1 cellular context compared by ENCODE assay signal in the genomic region with DNA sequence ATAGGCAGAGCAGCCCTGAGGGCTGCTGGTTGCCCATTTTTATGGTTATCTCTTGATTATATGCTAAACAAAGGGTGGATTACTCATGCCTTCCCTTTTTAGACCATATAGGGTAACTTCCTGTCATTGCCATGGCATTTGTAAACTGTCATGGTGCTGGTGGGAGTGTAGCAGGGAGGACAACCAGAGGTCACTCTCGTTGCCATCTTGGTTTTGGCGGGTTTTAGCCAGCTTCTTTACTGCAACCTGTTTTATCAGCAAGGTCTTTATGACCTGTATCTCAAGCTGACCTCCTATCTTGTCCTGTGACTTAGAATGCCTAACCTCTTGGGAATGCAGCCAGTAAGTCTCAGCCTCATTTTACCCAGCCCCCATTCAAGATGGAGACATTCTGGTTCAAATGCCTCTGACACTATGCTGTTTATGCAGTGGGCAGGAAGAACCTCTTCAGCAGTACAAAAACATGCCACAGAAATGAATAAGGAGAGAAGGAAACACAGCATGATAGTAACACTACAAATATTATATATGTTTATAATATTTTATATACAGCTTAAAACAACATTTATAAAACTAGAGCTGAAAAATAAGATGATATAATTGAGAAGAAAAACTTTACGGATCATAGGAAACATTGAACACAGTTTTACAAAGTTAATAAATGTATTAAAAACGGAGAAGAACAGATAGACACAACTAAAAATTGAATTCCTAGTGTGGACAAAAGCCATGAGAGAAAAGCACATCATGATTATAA.
A peak's percentile ranks its signal among the peaks of the same experiment; 100 is the strongest.
TF ChIP-seq lines count a peak whose summit lies in the region.

No MANE protein-coding gene starts in this region.

TF ChIP-seq in K562, 482 proteins besides CTCF, POLR2A, EP300 and RAD21 (continued from another document):
- TF ChIP-seq, protein P1, sequence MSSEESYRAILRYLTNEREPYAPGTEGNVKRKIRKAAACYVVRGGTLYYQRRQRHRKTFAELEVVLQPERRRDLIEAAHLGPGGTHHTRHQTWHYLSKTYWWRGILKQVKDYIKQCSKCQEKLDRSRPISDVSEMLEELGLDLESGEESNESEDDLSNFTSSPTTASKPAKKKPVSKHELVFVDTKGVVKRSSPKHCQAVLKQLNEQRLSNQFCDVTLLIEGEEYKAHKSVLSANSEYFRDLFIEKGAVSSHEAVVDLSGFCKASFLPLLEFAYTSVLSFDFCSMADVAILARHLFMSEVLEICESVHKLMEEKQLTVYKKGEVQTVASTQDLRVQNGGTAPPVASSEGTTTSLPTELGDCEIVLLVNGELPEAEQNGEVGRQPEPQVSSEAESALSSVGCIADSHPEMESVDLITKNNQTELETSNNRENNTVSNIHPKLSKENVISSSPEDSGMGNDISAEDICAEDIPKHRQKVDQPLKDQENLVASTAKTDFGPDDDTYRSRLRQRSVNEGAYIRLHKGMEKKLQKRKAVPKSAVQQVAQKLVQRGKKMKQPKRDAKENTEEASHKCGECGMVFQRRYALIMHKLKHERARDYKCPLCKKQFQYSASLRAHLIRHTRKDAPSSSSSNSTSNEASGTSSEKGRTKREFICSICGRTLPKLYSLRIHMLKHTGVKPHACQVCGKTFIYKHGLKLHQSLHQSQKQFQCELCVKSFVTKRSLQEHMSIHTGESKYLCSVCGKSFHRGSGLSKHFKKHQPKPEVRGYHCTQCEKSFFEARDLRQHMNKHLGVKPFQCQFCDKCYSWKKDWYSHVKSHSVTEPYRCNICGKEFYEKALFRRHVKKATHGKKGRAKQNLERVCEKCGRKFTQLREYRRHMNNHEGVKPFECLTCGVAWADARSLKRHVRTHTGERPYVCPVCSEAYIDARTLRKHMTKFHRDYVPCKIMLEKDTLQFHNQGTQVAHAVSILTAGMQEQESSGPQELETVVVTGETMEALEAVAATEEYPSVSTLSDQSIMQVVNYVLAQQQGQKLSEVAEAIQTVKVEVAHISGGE (CRISPR knock-in tag; IDR thresholded peaks at IDR 0.05) = peak in 2 of 3 experiments; percentile 14 to 92; a peak in 2 of 6 replicates
- TF ChIP-seq, protein P2, sequence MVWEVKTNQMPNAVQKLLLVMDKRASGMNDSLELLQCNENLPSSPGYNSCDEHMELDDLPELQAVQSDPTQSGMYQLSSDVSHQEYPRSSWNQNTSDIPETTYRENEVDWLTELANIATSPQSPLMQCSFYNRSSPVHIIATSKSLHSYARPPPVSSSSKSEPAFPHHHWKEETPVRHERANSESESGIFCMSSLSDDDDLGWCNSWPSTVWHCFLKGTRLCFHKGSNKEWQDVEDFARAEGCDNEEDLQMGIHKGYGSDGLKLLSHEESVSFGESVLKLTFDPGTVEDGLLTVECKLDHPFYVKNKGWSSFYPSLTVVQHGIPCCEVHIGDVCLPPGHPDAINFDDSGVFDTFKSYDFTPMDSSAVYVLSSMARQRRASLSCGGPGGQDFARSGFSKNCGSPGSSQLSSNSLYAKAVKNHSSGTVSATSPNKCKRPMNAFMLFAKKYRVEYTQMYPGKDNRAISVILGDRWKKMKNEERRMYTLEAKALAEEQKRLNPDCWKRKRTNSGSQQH (CRISPR knock-in tag; IDR thresholded peaks at IDR 0.05) = peak; percentile 99
- TF ChIP-seq ZFP1 (CRISPR knock-in tag; IDR thresholded peaks at IDR 0.05) (peak; percentile 72), ZNF507 (tag; conservative IDR thresholded peaks at IDR 0.05) (peak; percentile 60)
- TF ChIP-seq, protein P3, sequence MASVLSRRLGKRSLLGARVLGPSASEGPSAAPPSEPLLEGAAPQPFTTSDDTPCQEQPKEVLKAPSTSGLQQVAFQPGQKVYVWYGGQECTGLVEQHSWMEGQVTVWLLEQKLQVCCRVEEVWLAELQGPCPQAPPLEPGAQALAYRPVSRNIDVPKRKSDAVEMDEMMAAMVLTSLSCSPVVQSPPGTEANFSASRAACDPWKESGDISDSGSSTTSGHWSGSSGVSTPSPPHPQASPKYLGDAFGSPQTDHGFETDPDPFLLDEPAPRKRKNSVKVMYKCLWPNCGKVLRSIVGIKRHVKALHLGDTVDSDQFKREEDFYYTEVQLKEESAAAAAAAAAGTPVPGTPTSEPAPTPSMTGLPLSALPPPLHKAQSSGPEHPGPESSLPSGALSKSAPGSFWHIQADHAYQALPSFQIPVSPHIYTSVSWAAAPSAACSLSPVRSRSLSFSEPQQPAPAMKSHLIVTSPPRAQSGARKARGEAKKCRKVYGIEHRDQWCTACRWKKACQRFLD (CRISPR knock-in tag; IDR thresholded peaks at IDR 0.05) = peak; percentile 100
TF ChIP-seq in K562: peak in this region for 145.
